12 cellular contexts compared by ENCODE assay signal in the genomic region with DNA sequence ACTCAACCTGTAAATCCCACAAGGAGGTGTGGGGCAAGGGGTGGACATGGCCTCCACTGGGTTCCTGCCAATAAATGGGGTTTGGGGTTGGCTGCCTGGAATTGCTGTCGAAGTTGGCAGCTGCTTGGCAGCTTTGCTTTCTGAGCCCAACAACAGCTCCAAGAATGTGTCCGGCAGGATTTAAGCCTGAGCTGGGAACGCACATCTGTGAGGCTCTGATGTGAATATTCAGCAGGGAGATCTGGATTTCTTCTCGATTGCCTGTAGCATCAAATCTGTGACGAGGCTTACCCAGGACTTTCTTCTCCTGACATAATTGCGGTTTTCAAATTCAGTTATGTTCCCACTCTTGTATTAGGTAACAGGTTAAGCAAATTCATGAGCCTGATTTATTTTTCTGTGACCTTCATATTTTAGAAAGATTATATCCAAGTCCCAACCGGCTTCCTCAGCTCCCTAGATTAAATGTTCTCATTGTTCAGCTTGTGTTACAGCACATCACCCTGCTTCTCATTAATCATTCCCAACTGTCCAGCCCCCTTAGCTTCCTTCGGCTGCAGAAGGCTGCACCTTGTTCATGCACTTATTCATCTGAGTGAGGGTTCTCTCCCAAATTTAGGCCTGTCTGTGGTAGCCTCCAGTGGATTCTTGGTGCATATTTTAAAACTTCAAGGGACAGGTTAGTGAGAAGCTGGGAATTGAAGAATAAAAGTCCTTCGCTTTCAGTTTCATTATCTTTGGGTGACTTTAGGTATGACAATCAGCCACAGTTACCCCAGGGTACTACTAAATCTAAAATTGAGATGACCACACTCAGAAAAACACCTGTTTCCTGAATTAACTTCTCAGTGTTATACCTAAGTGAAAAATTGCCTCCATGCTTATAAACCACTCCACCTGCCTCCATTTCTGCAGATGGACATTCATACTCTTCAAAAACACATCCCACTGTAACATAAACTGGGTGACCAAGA.
DNase-seq lines count a peak whose midpoint lies in the region; ATAC-seq and TF ChIP-seq lines count a peak whose summit lies in the region.
"Had no signal": no experiment of that assay in that cellular context is flagged by ENCODE, and none has a peak within 500 bp of the region (broad histone marks: within the 10 kb centered on the region; RNA-seq: fewer than 3 reads in every experiment).

No MANE protein-coding gene starts in this region.

- H3K27ac Mint-ChIP-seq in MCF 10A (ENCODE audit: low read depth, unreplicated experiment) = no peak overlapping the region
- no peak overlapping the region for H3K27ac Mint-ChIP-seq in stimulated activated naive B cell treated with anti-CD40 and anti-IgM and Interleukin-4, amounts not matched to agents 10 μg/mL and 1 μg/mL and 100 μg/mL, for 72 hours
- H3K27ac Mint-ChIP-seq: activated naive CD8-positive, alpha-beta T cell had no signal

- H3K4me3 ChIP-seq in breast epithelium (no peak overlapping the region), adipocyte (ENCODE audit: low read length) (no peak overlapping the region), hepatocyte (no peak overlapping the region), sigmoid colon (no peak overlapping the region)
- H3K4me3 ChIP-seq: lung, tibial nerve had no signal

- no TSS peak for BruUV-seq in MCF 10A (replicated peaks; lab: Mats Ljungman, UMichigan)

- H3K9me3 Mint-ChIP-seq in MCF 10A (ENCODE audit: unreplicated experiment) = no peaks in the 10 kb centered on the region
- H3K9me3 Mint-ChIP-seq in stimulated activated naive B cell treated with anti-CD40 and anti-IgM and Interleukin-4, amounts not matched to agents 10 μg/mL and 1 μg/mL and 100 μg/mL, for 72 hours = peaks cover 2 to 5% of the 10 kb centered on the region in 2 donors

- no peaks in the 10 kb centered on the region for H3K27me3 ChIP-seq in breast epithelium
- no peaks in the 10 kb centered on the region for H3K27me3 ChIP-seq in adipocyte (replicated peaks; ENCODE audit: control insufficient read depth, insufficient read depth, low read length)
- no peaks in the 10 kb centered on the region for H3K27me3 ChIP-seq in hepatocyte
- no peaks in the 10 kb centered on the region for H3K27me3 ChIP-seq in sigmoid colon
- H3K27me3 ChIP-seq: tibial nerve had no signal

- peak; percentile 84 for ATAC-seq in HG02885 (IDR thresholded peaks at IDR 0.05; ENCODE audit: poor library complexity, unreplicated experiment)
- peak; percentile 25 to 45 for ATAC-seq in stimulated activated naive B cell treated with anti-CD40 and anti-IgM and Interleukin-4, amounts not matched to agents 10 μg/mL and 1 μg/mL and 100 μg/mL, for 72 hours (replicated peaks)

- H3K4me3 Mint-ChIP-seq in MCF 10A (ENCODE audit: unreplicated experiment) = no peak overlapping the region
- H3K4me3 Mint-ChIP-seq in stimulated activated naive B cell treated with anti-CD40 and anti-IgM and Interleukin-4, amounts not matched to agents 10 μg/mL and 1 μg/mL and 100 μg/mL, for 72 hours = no peak overlapping the region
- H3K4me3 Mint-ChIP-seq: activated naive CD8-positive, alpha-beta T cell had no signal

- H3K4me1 ChIP-seq in breast epithelium (peaks cover 0 to 9% of the 10 kb centered on the region in 2 donors), adipocyte (ENCODE audit: control insufficient read depth, insufficient read depth, low read length) (peaks cover 10% of the 10 kb centered on the region), hepatocyte (ENCODE audit: insufficient read depth) (no peaks in the 10 kb centered on the region), sigmoid colon (peaks cover 0 to 11% (median 5%) of the 10 kb centered on the region in 4 donors)

- H3K4me2 ChIP-seq in hepatocyte = no peak overlapping the region

- TF ChIP-seq POLR2A in breast epithelium (IDR thresholded peaks at IDR 0.05) (no peak), sigmoid colon (IDR thresholded peaks at IDR 0.05) (no peak)

- no peak for TF ChIP-seq CTCF in breast epithelium (IDR thresholded peaks at IDR 0.05)
- no peak for TF ChIP-seq CTCF in MCF 10A (IDR thresholded peaks at IDR 0.05; ENCODE audit: unreplicated experiment)
- no peak for TF ChIP-seq CTCF in hepatocyte (IDR thresholded peaks at IDR 0.05; ENCODE audit: poor library complexity)
- TF ChIP-seq CTCF in sigmoid colon (IDR thresholded peaks at IDR 0.05) = no peak

- intact Hi-C loops in breast epithelium (cut with DNase I; ENCODE audit: low total_unique reads) (no loop called here), MCF 10A (cut with micrococcal nuclease) (no loop called here), sigmoid colon (cut with DNase I) (no loop called here)

- H3K9me2 ChIP-seq in hepatocyte (replicated peaks; ENCODE audit: insufficient read depth) = no peaks in the 10 kb centered on the region

- H3K79me2 ChIP-seq in hepatocyte = no peaks in the 10 kb centered on the region

- peaks cover 4% of the 10 kb centered on the region for H3K36me3 ChIP-seq in breast epithelium
- peaks cover 25% of the 10 kb centered on the region for H3K36me3 ChIP-seq in adipocyte (ENCODE audit: control insufficient read depth, insufficient read depth, low read length, severe bottlenecking)
- H3K36me3 ChIP-seq in hepatocyte (replicated peaks; ENCODE audit: insufficient read depth, low read depth) = no peaks in the 10 kb centered on the region
- H3K36me3 ChIP-seq in sigmoid colon = peaks cover 0 to 31% (median 18%) of the 10 kb centered on the region in 4 donors

- H4K20me1 ChIP-seq in hepatocyte (ENCODE audit: insufficient read depth, poor library complexity, severe bottlenecking) = no peaks in the 10 kb centered on the region

- POLR2A ChIA-PET in MCF 10A (lab: Yijun Ruan, JAX) = interaction anchor here (0.6 to 1.2 kb wide), 3 partner anchors 16 to 351 kb away, joined by 3 to 4 read pairs (median 3); no protein-coding TSS in a partner anchor

- WGBS in hepatocyte (ENCODE audit: low lambda C conversion rate, missing lambda C conversion rate) = 75% methylated on average over 9 of the region's 9 CpGs
- WGBS in sigmoid colon, 2 donors = 76 to 83% methylated on average over 9 of the region's 9 CpGs

- no peak for DNase-seq in breast epithelium (ENCODE audit: low spot score in 2 of 2)
- DNase-seq in MCF 10A (ENCODE audit: unreplicated experiment) = no peak
- DNase-seq in adipocyte (ENCODE audit: low read depth) = peak; percentile 78
- DNase-seq in stimulated activated naive B cell treated with anti-CD40 and anti-IgM and Interleukin-4, amounts not matched to agents 10 μg/mL and 1 μg/mL and 100 μg/mL, for 72 hours = no peak
- DNase-seq in NCI-H774 (lab: John Stamatoyannopoulos, UW) = no peak
- DNase-seq in hepatocyte (ENCODE audit: low spot score) = no peak
- DNase-seq in sigmoid colon = no peak
- DNase-seq: NCI-H526 had no signal

- H3K36me3 Mint-ChIP-seq in MCF 10A (ENCODE audit: insufficient read depth, unreplicated experiment) = peaks cover 4% of the 10 kb centered on the region
- H3K36me3 Mint-ChIP-seq in stimulated activated naive B cell treated with anti-CD40 and anti-IgM and Interleukin-4, amounts not matched to agents 10 μg/mL and 1 μg/mL and 100 μg/mL, for 72 hours = peaks cover 20 to 35% of the 10 kb centered on the region in 2 donors

- CTCF ChIA-PET in MCF 10A (lab: Yijun Ruan, JAX) = interaction anchor here (1.2 to 2.1 kb wide), 2 partner anchors 352 kb away, joined by 7 to 10 read pairs; no protein-coding TSS in a partner anchor

- no peak for TF ChIP-seq EP300 in sigmoid colon (IDR thresholded peaks at IDR 0.05)

- H3K9me3 ChIP-seq in breast epithelium (no peaks in the 10 kb centered on the region), adipocyte (ENCODE audit: control insufficient read depth, low read length) (no peaks in the 10 kb centered on the region), hepatocyte (ENCODE audit: low read depth) (no peaks in the 10 kb centered on the region), sigmoid colon (no peaks in the 10 kb centered on the region)
- H3K9me3 ChIP-seq: tibial nerve had no signal

- H2AFZ ChIP-seq in hepatocyte = no peak overlapping the region

- H3K9ac ChIP-seq in adipocyte (ENCODE audit: low read length) = no peak overlapping the region

- H3K4me1 Mint-ChIP-seq in MCF 10A (ENCODE audit: insufficient read depth, unreplicated experiment) = no peaks in the 10 kb centered on the region
- H3K4me1 Mint-ChIP-seq in stimulated activated naive B cell treated with anti-CD40 and anti-IgM and Interleukin-4, amounts not matched to agents 10 μg/mL and 1 μg/mL and 100 μg/mL, for 72 hours = peaks cover 2 to 8% of the 10 kb centered on the region in 2 donors

- H3K27ac ChIP-seq in breast epithelium (peak overlapping the region; percentile 76 to 82), hepatocyte (no peak overlapping the region), sigmoid colon (no peak overlapping the region)
- H3K27ac ChIP-seq: tibial nerve had no signal

- H3K27me3 Mint-ChIP-seq in MCF 10A (ENCODE audit: insufficient read depth, unreplicated experiment) = no peaks in the 10 kb centered on the region
- no peaks in the 10 kb centered on the region for H3K27me3 Mint-ChIP-seq in stimulated activated naive B cell treated with anti-CD40 and anti-IgM and Interleukin-4, amounts not matched to agents 10 μg/mL and 1 μg/mL and 100 μg/mL, for 72 hours
- H3K27me3 Mint-ChIP-seq: activated naive CD8-positive, alpha-beta T cell had no signal

Comparison
In these comparisons a context has a peak if more than half of its experiments do, and no peak if none do; other contexts are left out.
1. H3K27ac ChIP-seq: peak in breast epithelium (2 of 2); none in hepatocyte (single experiment) and sigmoid colon (0 of 4).